ENCODE assay signal across 18 cellular contexts in the genomic region with DNA sequence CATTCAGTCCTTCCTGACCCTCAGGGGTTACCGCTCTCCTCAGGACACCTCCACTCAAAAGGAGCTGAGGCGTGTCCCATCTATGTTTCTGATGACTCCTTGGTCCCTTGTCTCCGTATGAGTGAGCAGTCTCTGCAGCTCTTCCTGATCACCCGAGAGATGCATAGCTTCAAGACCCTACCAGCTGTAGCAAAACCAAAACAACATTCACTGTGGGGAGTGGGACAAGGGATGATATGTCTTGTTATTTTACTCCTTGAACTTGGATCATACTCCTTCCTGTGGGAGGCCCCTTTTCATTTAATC. TPM values are rescaled to one million over a fixed set of nuclear protein-coding genes. Genes with fewer than 3 reads are reported as not detected.
DNase-seq lines count a peak whose midpoint lies in the region; ATAC-seq and TF ChIP-seq lines count a peak whose summit lies in the region.
"Had no signal": no experiment of that assay in that cellular context is flagged by ENCODE, and none has a peak within 500 bp of the region (broad histone marks: within the 10 kb centered on the region; RNA-seq: fewer than 3 reads in every experiment).

No MANE protein-coding gene starts in this region.

- H3K27me3 Mint-ChIP-seq in activated T-helper 17 cell treated with anti-CD3 and anti-CD28 coated beads, Interleukin-2, amount 50 U/mL, for 72 hours, result peaks cover 13% of the 10 kb centered on the region
- peaks cover 2% of the 10 kb centered on the region for H3K27me3 Mint-ChIP-seq in endothelial cell (ENCODE audit: unreplicated experiment)

- H3K4me1 ChIP-seq in osteoblast (ENCODE audit: insufficient read depth, low read length), result no peaks in the 10 kb centered on the region
- no peaks in the 10 kb centered on the region for H3K4me1 ChIP-seq in lower lobe of right lung
- H3K4me1 ChIP-seq: breast epithelium, foreskin keratinocyte, parathyroid adenoma, spleen had no signal

- no peak for DNase-seq in dermis blood vessel endothelial cell
- no peak for DNase-seq in osteoblast (ENCODE audit: insufficient read length, low spot score, missing footprints)
- DNase-seq in endothelial cell (ENCODE audit: low spot score), result no peak
- no peak for DNase-seq in lower lobe of right lung
- DNase-seq: activated CD4-positive, alpha-beta T cell treated with anti-CD3 and anti-CD28 coated beads for 4 hours; activated effector memory CD4-positive, alpha-beta T cell treated with anti-CD3 and anti-CD28 coated beads, Interleukin-2, amount 50 U/mL, for 16 hours; foreskin keratinocyte; midbrain; NCI-H524 had no signal

- no peaks in the 10 kb centered on the region for H3K79me2 ChIP-seq in osteoblast (ENCODE audit: insufficient read depth, low read length)
- H3K79me2 ChIP-seq: parathyroid adenoma had no signal

- no peaks in the 10 kb centered on the region for H4K20me1 ChIP-seq in osteoblast (ENCODE audit: insufficient read depth, low read length)

- TF ChIP-seq CTCF in osteoblast (IDR thresholded peaks at IDR 0.05; ENCODE audit: extremely low read depth, low read depth, low read length), result no peak
- TF ChIP-seq CTCF in endothelial cell (IDR thresholded peaks at IDR 0.05; ENCODE audit: unreplicated experiment), result no peak
- TF ChIP-seq CTCF in lower lobe of right lung (IDR thresholded peaks at IDR 0.05), result no peak

- H3K4me1 Mint-ChIP-seq in activated T-helper 17 cell treated with anti-CD3 and anti-CD28 coated beads, Interleukin-2, amount 50 U/mL, for 72 hours, result peaks cover 8% of the 10 kb centered on the region
- no peaks in the 10 kb centered on the region for H3K4me1 Mint-ChIP-seq in endothelial cell (ENCODE audit: unreplicated experiment)

- no peak overlapping the region for H3K4me2 ChIP-seq in osteoblast (ENCODE audit: insufficient read depth, low read length)

- intact Hi-C loops in lower lobe of right lung (cut with DNase I), result no loop called here

- no peak overlapping the region for H3K27ac ChIP-seq in osteoblast (ENCODE audit: low read depth, low read length)
- H3K27ac ChIP-seq in lower lobe of right lung, result no peak overlapping the region
- H3K27ac ChIP-seq: breast epithelium, foreskin keratinocyte, parathyroid adenoma, spleen had no signal

- H3K9me3 ChIP-seq in osteoblast (ENCODE audit: low read depth, low read length) (no peaks in the 10 kb centered on the region), lower lobe of right lung (no peaks in the 10 kb centered on the region)
- H3K9me3 ChIP-seq: breast epithelium, spleen had no signal

- ATAC-seq in GM18867 (IDR thresholded peaks at IDR 0.05; ENCODE audit: unreplicated experiment) (peak; percentile 28), GM19467 (IDR thresholded peaks at IDR 0.05; ENCODE audit: unreplicated experiment) (peak; percentile 20), HG02870 (IDR thresholded peaks at IDR 0.05; ENCODE audit: unreplicated experiment) (peak; percentile 39), lower lobe of right lung (no peak)
- peak; percentile 70 for ATAC-seq in activated T-helper 17 cell treated with anti-CD3 and anti-CD28 coated beads, Interleukin-2, amount 50 U/mL, for 72 hours (replicated peaks)
- ATAC-seq: Panc1 had no signal

- H3K4me3 ChIP-seq in osteoblast (ENCODE audit: insufficient read depth, low read length) (no peak overlapping the region), lower lobe of right lung (no peak overlapping the region)
- H3K4me3 ChIP-seq: breast epithelium, spleen had no signal

- H3K4me3 Mint-ChIP-seq in activated T-helper 17 cell treated with anti-CD3 and anti-CD28 coated beads, Interleukin-2, amount 50 U/mL, for 72 hours, result peak overlapping the region; percentile 32
- no peak overlapping the region for H3K4me3 Mint-ChIP-seq in endothelial cell (ENCODE audit: unreplicated experiment)
- H3K4me3 Mint-ChIP-seq: T-cell had no signal

- H3K27ac Mint-ChIP-seq in activated T-helper 17 cell treated with anti-CD3 and anti-CD28 coated beads, Interleukin-2, amount 50 U/mL, for 72 hours, result peak overlapping the region; percentile 14
- H3K27ac Mint-ChIP-seq in endothelial cell (ENCODE audit: unreplicated experiment), result no peak overlapping the region

- H3K27me3 ChIP-seq in osteoblast (ENCODE audit: insufficient read depth, low read length), result peaks cover 7% of the 10 kb centered on the region
- H3K27me3 ChIP-seq in lower lobe of right lung (ENCODE audit: low read depth), result peaks cover 4% of the 10 kb centered on the region
- H3K27me3 ChIP-seq: breast epithelium, foreskin keratinocyte had no signal

- no peaks in the 10 kb centered on the region for H3K36me3 Mint-ChIP-seq in activated T-helper 17 cell treated with anti-CD3 and anti-CD28 coated beads, Interleukin-2, amount 50 U/mL, for 72 hours (ENCODE audit: low read depth)
- no peaks in the 10 kb centered on the region for H3K36me3 Mint-ChIP-seq in endothelial cell (ENCODE audit: low read depth, unreplicated experiment)
- H3K36me3 Mint-ChIP-seq: T-cell had no signal

- no peak overlapping the region for H2AFZ ChIP-seq in osteoblast (ENCODE audit: low read length)
- H2AFZ ChIP-seq: parathyroid adenoma had no signal

- H3K9me3 Mint-ChIP-seq in activated T-helper 17 cell treated with anti-CD3 and anti-CD28 coated beads, Interleukin-2, amount 50 U/mL, for 72 hours, result no peaks in the 10 kb centered on the region
- H3K9me3 Mint-ChIP-seq in endothelial cell (ENCODE audit: unreplicated experiment), result no peaks in the 10 kb centered on the region
- H3K9me3 Mint-ChIP-seq: T-cell had no signal

- no peaks in the 10 kb centered on the region for H3K36me3 ChIP-seq in osteoblast (ENCODE audit: insufficient read depth, low read length)
- H3K36me3 ChIP-seq in lower lobe of right lung, result no peaks in the 10 kb centered on the region
- H3K36me3 ChIP-seq: breast epithelium, spleen had no signal

RNA-seq across cellular contexts. Expression of a gene that starts 14.4 kb away (rescaled TPM):
- 10 to 100 TPM; 17.2 to 19.4 TPM for total RNA-seq in activated T-helper 17 cell treated with anti-CD3 and anti-CD28 coated beads, Interleukin-2, amount 50 U/mL, for 72 hours
- total RNA-seq in dermis blood vessel endothelial cell (3.2 and 10.0 TPM in 2 replicates), osteoblast (0.72 and 2.4 TPM in 2 replicates), endothelial cell (ENCODE audit: unreplicated experiment) (29.1 TPM), lower lobe of right lung (0.77 TPM)

Comparison
In these comparisons a context has a peak if more than half of its experiments do, and no peak if none do; other contexts are left out.
1. ATAC-seq: peak in GM18867 (single experiment), GM19467 (single experiment), HG02870 (single experiment) and activated T-helper 17 cell treated with anti-CD3 and anti-CD28 coated beads, Interleukin-2, amount 50 U/mL, for 72 hours (single experiment); none in lower lobe of right lung (0 of 2).